In genomic region chr17:44556114-44556853, GRCh38 we compare ENCODE assay signal across 8 cellular contexts. TPM values are rescaled to one million over a fixed set of nuclear protein-coding genes. Genes with fewer than 3 reads are reported as not detected.
DNase-seq lines count a peak whose midpoint lies in the region; ATAC-seq, FAIRE-seq and TF ChIP-seq lines count a peak whose summit lies in the region.

No MANE protein-coding gene starts in this region.

- peak overlapping the region; percentile 93 for H3K4me3 Mint-ChIP-seq in Caco-2 (ENCODE audit: unreplicated experiment)

- H3K4me2 ChIP-seq in PC-3 (ENCODE audit: low read length) = peak overlapping the region; percentile 82

- no peaks in the 10 kb centered on the region for H3F3A ChIP-seq in PC-3 (ENCODE audit: low read length, unreplicated experiment)

- H3K36me3 ChIP-seq in Caco-2 (ENCODE audit: control insufficient read depth, insufficient read depth, low read length) (no peaks in the 10 kb centered on the region; the same call in 1 of the 2 replicates), PC-3 (ENCODE audit: low read depth, low read length) (no peaks in the 10 kb centered on the region), small intestine (ENCODE audit: control insufficient read depth in 2 of 2, insufficient read depth in 2 of 2, low read length in 2 of 2) (no peaks in the 10 kb centered on the region)

- 2 to 5% (median 3%) methylated on average over 28 of the region's 28 CpGs for WGBS in small intestine, 3 donors

- CTCF ChIA-PET in Caco-2 (lab: Charles Lee) (interaction anchor here (0.6 to 1.8 kb wide), 5 partner anchors 12 to 141 kb away, joined by 5 to 18 read pairs (median 6); no protein-coding TSS in a partner anchor), PC-3 (lab: Charles Lee) (interaction anchor here (1.0 kb wide), 1 partner anchor 22 kb away, joined by 5 read pairs; no protein-coding TSS in a partner anchor)

- H3K4me3 ChIP-seq in Caco-2 (ENCODE audit: low read depth, low read length) (peak overlapping the region; percentile 61), HFF-Myc (replicated peaks; ENCODE audit: low read depth, low read length) (peak overlapping the region; percentile 57), PC-3 (ENCODE audit: low read length) (peak overlapping the region; percentile 84), small intestine (ENCODE audit: low read depth in 1 of 2, low read length in 2 of 2) (peak overlapping the region; percentile 40 to 46)

- H3K27me3 Mint-ChIP-seq in Caco-2 (ENCODE audit: insufficient read depth, unreplicated experiment) = no peaks in the 10 kb centered on the region

- DNase-seq in Caco-2 = peak; percentile 54 to 55
- DNase-seq in HFF-Myc (ENCODE audit: extremely low read depth, low read depth) = no peak
- DNase-seq in PC-3 = peak; percentile 68
- peak in 9 of 61 donors; percentile 6 to 19 (median 10) for DNase-seq in caudate nucleus (lab: John Stamatoyannopoulos, UW)
- peak; percentile 84 for DNase-seq in islet precursor cell
- peak; percentile 33 for DNase-seq in small intestine

- no peak for FAIRE-seq in small intestine (lab: Jason Lieb, UNC)

- peak overlapping the region; percentile 97 for H3K27ac Mint-ChIP-seq in Caco-2 (ENCODE audit: unreplicated experiment)

- H3K27ac ChIP-seq in PC-3 (ENCODE audit: low read length) (no peak overlapping the region), caudate nucleus (ENCODE audit: low read depth, low read length) (peak overlapping the region; percentile 26), small intestine (ENCODE audit: low read depth in 1 of 2, low read length in 1 of 2) (peak overlapping the region in 1 of 2 donors; percentile 63)

- peak overlapping the region; percentile 99 for H2AFZ ChIP-seq in PC-3 (ENCODE audit: low read length)

- POLR2A ChIA-PET in Caco-2 (lab: Charles Lee) = interaction anchor here (1.0 to 1.9 kb wide), 4 partner anchors 9 to 31 kb away, joined by 4 to 46 read pairs (median 8); no protein-coding TSS in a partner anchor
- POLR2A ChIA-PET in PC-3 (lab: Charles Lee; ENCODE audit: unreplicated experiment) = interaction anchor here (0.6 to 0.7 kb wide), 3 partner anchors 10 to 550 kb away, joined by 3 to 4 read pairs (median 3); no protein-coding TSS in a partner anchor

- H3K9me3 ChIP-seq in Caco-2 (no peaks in the 10 kb centered on the region; the same call in 1 of the 2 replicates), PC-3 (ENCODE audit: low read length) (no peaks in the 10 kb centered on the region), small intestine (ENCODE audit: control insufficient read depth, low read depth) (no peaks in the 10 kb centered on the region)

- no peaks in the 10 kb centered on the region for H4K20me1 ChIP-seq in PC-3 (ENCODE audit: low read length)

- no peaks in the 10 kb centered on the region for H3K9me2 ChIP-seq in PC-3 (replicated peaks; ENCODE audit: low read length)

- H3K79me2 ChIP-seq in PC-3 (ENCODE audit: low read length) = peaks cover 9% of the 10 kb centered on the region

- peaks cover 28% of the 10 kb centered on the region for H3K4me1 Mint-ChIP-seq in Caco-2 (ENCODE audit: low read depth, unreplicated experiment)

- BruUV-seq in Caco-2 (replicated peaks; lab: Mats Ljungman, UMichigan) (TSS peak; percentile 82), PC-3 (replicated peaks; lab: Mats Ljungman, UMichigan) (TSS peak; percentile 78)

- ATAC-seq in PC-3 = peak; percentile 68
- no peak for ATAC-seq in GM19351 (IDR thresholded peaks at IDR 0.05; ENCODE audit: unreplicated experiment)
- no peak for ATAC-seq in GM19397 (IDR thresholded peaks at IDR 0.05; ENCODE audit: unreplicated experiment)

- H3K36me3 Mint-ChIP-seq in Caco-2 (ENCODE audit: insufficient read depth, unreplicated experiment) = peaks cover 27% of the 10 kb centered on the region

- H3K9ac ChIP-seq in PC-3 (ENCODE audit: low read length) = peak overlapping the region; percentile 60

- TF ChIP-seq CTCF in Caco-2 (IDR thresholded peaks at IDR 0.05; ENCODE audit: insufficient read depth in 1 of 2, low read depth in 1 of 2, low read length in 1 of 2, severe bottlenecking in 1 of 2, unreplicated experiment in 1 of 2) = no peak
- TF ChIP-seq CTCF in HFF-Myc (IDR thresholded peaks at IDR 0.05; ENCODE audit: low read depth, low read length, missing control alignments) = no peak
- no peak for TF ChIP-seq CTCF in PC-3 (conservative IDR thresholded peaks at IDR 0.05; ENCODE audit: low read depth, low read length)

- H3K27me3 ChIP-seq in Caco-2 (replicated peaks; ENCODE audit: control insufficient read depth, insufficient read depth, low read length) (no peaks in the 10 kb centered on the region), PC-3 (ENCODE audit: low read length) (no peaks in the 10 kb centered on the region), small intestine (ENCODE audit: control insufficient read depth in 2 of 2, insufficient read depth in 2 of 2, low read length in 2 of 2) (peaks cover 0 to 12% of the 10 kb centered on the region in 2 donors)

- no peaks in the 10 kb centered on the region for H3K9me3 Mint-ChIP-seq in Caco-2 (ENCODE audit: unreplicated experiment)

- H3K4me1 ChIP-seq in Caco-2 (peaks cover 51% of the 10 kb centered on the region), PC-3 (ENCODE audit: insufficient read depth, low read length) (peaks cover 21% of the 10 kb centered on the region), small intestine (ENCODE audit: control insufficient read depth in 2 of 2, insufficient read depth in 1 of 2, low read depth in 1 of 2, low read length in 1 of 2) (no peaks in the 10 kb centered on the region)

- intact Hi-C loops in Caco-2 (cut with micrococcal nuclease; ENCODE audit: unreplicated experiment) (loop anchor here (1.0 to 2.0 kb wide), 2 partner anchors 13 to 23 kb away; no protein-coding TSS in a partner anchor), PC-3 (cut with micrococcal nuclease) (loop anchor here (2.0 kb wide), 1 partner anchor 21 kb away; no protein-coding TSS in a partner anchor)

RNA-seq across cellular contexts. Expression of gene FZD2, which starts 1.0 kb away (rescaled TPM):
- total RNA-seq in Caco-2 (2022) (36.4 and 39.5 TPM in 2 replicates), PC-3 (2014; rRNA removed) (11.6 and 12.8 TPM in 2 replicates)
- polyA plus RNA-seq in small intestine = under 1 TPM in 1 of 3 donors, not detected in 2; 0.79 TPM

RNA-seq across cellular contexts. Expression of gene GPATCH8, which starts 53.1 kb away (rescaled TPM):
- total RNA-seq in Caco-2 (2022) = 53.4 and 55.5 TPM in 2 replicates
- total RNA-seq in PC-3 (2014; rRNA removed) = 22.7 and 30.1 TPM in 2 replicates
- polyA plus RNA-seq in small intestine = 10 to 100 TPM in 1 of 3 donors, 1 to 10 TPM in 2; 7.3 to 12.8 (median 8.5) TPM
